ENCODE assay signal across 8 cellular contexts in genomic region chr1:2214541-2215241, GRCh38. TPM values are rescaled to one million over a fixed set of nuclear protein-coding genes. Genes with fewer than 3 reads are reported as not detected.
DNase-seq lines count a peak whose midpoint lies in the region; ATAC-seq, FAIRE-seq and TF ChIP-seq lines count a peak whose summit lies in the region.

No MANE protein-coding gene starts in this region.

- intact Hi-C loops in lower lobe of right lung (cut with DNase I), result no loop called here

- no peaks in the 10 kb centered on the region for H3K9me2 ChIP-seq in GM23248 (ENCODE audit: insufficient read depth)

- no peak for FAIRE-seq in H1 (lab: Jason Lieb, UNC)

- peaks cover 14% of the 10 kb centered on the region; the same call in 1 of the 2 replicates for H3F3A ChIP-seq in GM23248 (ENCODE audit: insufficient read depth)

- H3K14ac ChIP-seq in H1 (ENCODE audit: insufficient read length), result no peak overlapping the region

- H3K4me2 ChIP-seq in GM23248 (ENCODE audit: unreplicated experiment), result peak overlapping the region; percentile 79
- H3K4me2 ChIP-seq in H1 (ENCODE audit: insufficient read depth in 1 of 2, low read depth in 2 of 2, low read length in 2 of 2), result no peak overlapping the region

- peaks cover 3% of the 10 kb centered on the region; the same call in 1 of the 2 replicates for H3K23me2 ChIP-seq in H1 (ENCODE audit: low read depth, low read length)

- peak overlapping the region; percentile 39 for H4K91ac ChIP-seq in H1 (replicated peaks; ENCODE audit: insufficient read length, low read length)

- peak overlapping the region; percentile 46; the same call in 1 of the 2 replicates for H2BK15ac ChIP-seq in H1 (ENCODE audit: low read length)

- TF ChIP-seq CTCF in H1 (IDR thresholded peaks at IDR 0.05; ENCODE audit: control extremely low read depth in 1 of 3, insufficient read depth in 1 of 3, low read depth in 1 of 3, low read length in 3 of 3), result no peak
- no peak for TF ChIP-seq CTCF in lower lobe of right lung (IDR thresholded peaks at IDR 0.05)

- H3K79me1 ChIP-seq in H1 (ENCODE audit: low read depth, low read length), result no peaks in the 10 kb centered on the region

- CTCF ChIA-PET in H1 (lab: Charles Lee; ENCODE audit: partially characterized antibody), result interaction anchor here (0.7 to 1.0 kb wide), 2 partner anchors 167 to 170 kb away, joined by 3 to 5 read pairs; no protein-coding TSS in a partner anchor

- H3K23ac ChIP-seq in H1 (ENCODE audit: insufficient read length), result no peak overlapping the region

- peak overlapping the region; percentile 96 for H3K27ac ChIP-seq in GM23248
- H3K27ac ChIP-seq in H1 (ENCODE audit: low read depth, low read length), result no peak overlapping the region
- peak overlapping the region; percentile 97 for H3K27ac ChIP-seq in lower lobe of right lung
- peak overlapping the region; percentile 96 for H3K27ac ChIP-seq in skeletal muscle tissue (ENCODE audit: low read depth, low read length)

- in situ Hi-C loops in GM23248 (cut with MboI), result no loop called here

- TF ChIP-seq EP300 in H1 (IDR thresholded peaks at IDR 0.05; ENCODE audit: borderline replicate concordance in 1 of 2, low read depth in 2 of 2, low read length in 2 of 2), result no peak

- ATAC-seq in lower lobe of right lung, result peak in 1 of 2 donors; percentile 21

- 48 to 52% methylated on average over 15 to 19 of the region's 21 CpGs for WGBS in GM23248 (ENCODE audit: low coverage in 1 of 2, low lambda C conversion rate in 2 of 2, missing lambda C conversion rate in 2 of 2), 2 experiments
- 83% methylated on average over 15 of the region's 21 CpGs; no CpG with 5 or more reads in 1 of the 2 experiments for WGBS in H1 (ENCODE audit: extremely low coverage in 1 of 2, insufficient coverage in 1 of 2, insufficient read length in 1 of 2, insufficient replicate concordance in 2 of 2, low coverage in 1 of 2, low lambda C conversion rate in 2 of 2, missing lambda C conversion rate in 1 of 2), 2 experiments

- H3K9me3 ChIP-seq in GM23248 (ENCODE audit: low read depth), result no peaks in the 10 kb centered on the region
- no peaks in the 10 kb centered on the region for H3K9me3 ChIP-seq in H1 (ENCODE audit: insufficient read depth in 2 of 2, low read depth in 1 of 2, low read length in 1 of 2)
- H3K9me3 ChIP-seq in lower lobe of right lung, result no peaks in the 10 kb centered on the region
- H3K9me3 ChIP-seq in skeletal muscle tissue (ENCODE audit: control insufficient read depth in 3 of 3, low read length in 3 of 3), result no peaks in the 10 kb centered on the region

- H3K79me2 ChIP-seq in GM23248 (ENCODE audit: insufficient read depth) (no peaks in the 10 kb centered on the region), H1 (ENCODE audit: control insufficient read depth in 1 of 2, insufficient read depth in 2 of 2, low read length in 2 of 2) (no peaks in the 10 kb centered on the region)

- no peak overlapping the region for H3K4ac ChIP-seq in H1 (replicated peaks; ENCODE audit: insufficient read length, low read depth, low read length)

- no peak overlapping the region for H3K18ac ChIP-seq in H1 (ENCODE audit: extremely low read depth, low read length)

- H2BK20ac ChIP-seq in H1 (ENCODE audit: low read length), result peak overlapping the region; percentile 48; the same call in 1 of the 2 replicates

- no peak overlapping the region for H2BK120ac ChIP-seq in H1 (replicated peaks; ENCODE audit: low read depth, low read length)

- H4K5ac ChIP-seq in H1 (ENCODE audit: insufficient read length, low read depth, low read length), result no peak overlapping the region

- H3K9ac ChIP-seq in GM23248 (peak overlapping the region; percentile 92), H1 (replicated peaks in 1 of 4; ENCODE audit: extremely low read depth in 1 of 4, low read depth in 3 of 4, low read length in 3 of 4) (no peak overlapping the region), skeletal muscle tissue (ENCODE audit: low read depth in 1 of 3, low read length in 3 of 3) (peak overlapping the region; percentile 79 to 88 (median 86))

- H3K36me3 ChIP-seq in GM23248 (ENCODE audit: low read depth) (no peaks in the 10 kb centered on the region), H1 (ENCODE audit: control insufficient read depth in 2 of 4, insufficient read depth in 4 of 4, low read length in 3 of 4) (no peaks in the 10 kb centered on the region), lower lobe of right lung (no peaks in the 10 kb centered on the region), skeletal muscle tissue (ENCODE audit: control insufficient read depth in 3 of 3, insufficient read depth in 3 of 3, low read length in 3 of 3) (no peaks in the 10 kb centered on the region)

- TF ChIP-seq RAD21 in H1 (IDR thresholded peaks at IDR 0.05 in 1 of 2, conservative IDR thresholded peaks at IDR 0.05 in 1 of 2; ENCODE audit: low read depth in 2 of 2, low read length in 2 of 2), result no peak

- peaks cover 26% of the 10 kb centered on the region for H3K4me1 ChIP-seq in GM23248 (ENCODE audit: insufficient read depth)
- H3K4me1 ChIP-seq in H1 (replicated peaks in 1 of 4; ENCODE audit: control insufficient read depth in 3 of 4, insufficient read depth in 4 of 4, low read length in 3 of 4), result peaks cover 0 to 19% (median 11%) of the 10 kb centered on the region in 4 experiments; a peak in 6 of 7 replicates
- H3K4me1 ChIP-seq in lower lobe of right lung, result peaks cover 35% of the 10 kb centered on the region
- peaks cover 31 to 32% (median 31%) of the 10 kb centered on the region in 3 donors for H3K4me1 ChIP-seq in skeletal muscle tissue (ENCODE audit: control insufficient read depth in 3 of 3, insufficient read depth in 3 of 3, low read length in 3 of 3)

- POLR2A ChIA-PET in H1 (lab: Charles Lee; ENCODE audit: partially characterized antibody), result interaction anchor here (1.0 to 2.0 kb wide), 6 partner anchors 8 to 108 kb away, joined by 3 to 7 read pairs (median 3); no protein-coding TSS in a partner anchor

- no peak for TF ChIP-seq POLR2A in H1 (IDR thresholded peaks at IDR 0.05; ENCODE audit: control extremely low read depth in 1 of 2, low read depth in 2 of 2, low read length in 2 of 2)

- H2BK5ac ChIP-seq in H1 (ENCODE audit: low read depth, low read length), result 0 out of 2 replicates have a peak overlapping the region, but pooled peaks have one; percentile 52

- H2BK12ac ChIP-seq in H1 (ENCODE audit: low read depth, low read length), result peak overlapping the region; percentile 75; the same call in 1 of the 2 replicates

- H3K4me3 ChIP-seq in GM23248, result no peak overlapping the region
- no peak overlapping the region for H3K4me3 ChIP-seq in H1 (ENCODE audit: extremely low read depth in 1 of 4, insufficient read depth in 2 of 4, low read depth in 3 of 4, low read length in 4 of 4)
- H3K4me3 ChIP-seq in lower lobe of right lung, result no peak overlapping the region
- peak overlapping the region in 1 of 3 donors; percentile 75 for H3K4me3 ChIP-seq in skeletal muscle tissue (ENCODE audit: low read length in 3 of 3)

- H4K20me1 ChIP-seq in GM23248 (ENCODE audit: insufficient read depth) (no peaks in the 10 kb centered on the region), H1 (replicated peaks in 1 of 2; ENCODE audit: control insufficient read depth in 1 of 2, insufficient read depth in 2 of 2, low read length in 2 of 2) (no peaks in the 10 kb centered on the region)

- H2AK5ac ChIP-seq in H1 (ENCODE audit: low read depth, low read length), result 0 out of 2 replicates have a peak overlapping the region, but pooled peaks have one; percentile 53

- H3K27me3 ChIP-seq in GM23248 (replicated peaks; ENCODE audit: insufficient read depth), result no peaks in the 10 kb centered on the region
- H3K27me3 ChIP-seq in H1 (replicated peaks in 1 of 4; ENCODE audit: control insufficient read depth in 3 of 4, extremely low read depth in 1 of 4, insufficient read depth in 3 of 4, low read length in 3 of 4), result no peaks in the 10 kb centered on the region
- H3K27me3 ChIP-seq in lower lobe of right lung (ENCODE audit: low read depth), result no peaks in the 10 kb centered on the region
- no peaks in the 10 kb centered on the region for H3K27me3 ChIP-seq in skeletal muscle tissue (ENCODE audit: control insufficient read depth in 3 of 3, insufficient read depth in 3 of 3, low read length in 3 of 3)

- H4K8ac ChIP-seq in H1 (ENCODE audit: extremely low read depth, insufficient read depth, low read length), result peak overlapping the region; percentile 38; the same call in 1 of the 2 replicates

- no peak overlapping the region for H3K56ac ChIP-seq in H1 (replicated peaks; ENCODE audit: insufficient read length, low read depth, low read length)

- no peak for DNase-seq in GM23248
- no peak for DNase-seq in H1 (ENCODE audit: low read depth in 1 of 2, low spot score in 2 of 2)
- peak; percentile 64 for DNase-seq in lower lobe of right lung
- no peak for DNase-seq in DMS79 (lab: John Stamatoyannopoulos, UW)
- DNase-seq in NCI-H226, result no peak
- no peak for DNase-seq in activated CD4-positive, alpha-beta T cell treated with anti-CD3 and anti-CD28 coated beads, Interleukin-2, amount 50 U/mL, for 1 hour
- DNase-seq in HUDEP-2 (lab: John Stamatoyannopoulos, UW; ENCODE audit: unreplicated experiment in 76 of 76), result no peak

- H2AFZ ChIP-seq in GM23248 (peak overlapping the region; percentile 74), H1 (ENCODE audit: low read length) (no peak overlapping the region)

RNA-seq across cellular contexts. Expression of gene SKI, which starts 13.4 kb away (rescaled TPM):
- 23.1 and 26.8 TPM in 2 replicates for total RNA-seq in GM23248 (2014; rRNA removed; shearing (Covaris generic))
- 3.8 and 4.0 TPM in 2 replicates for polyA plus RNA-seq in GM23248 (2016; fragmentation: Nextera tagmentation; extraction: Ambion mirVana)
- total RNA-seq in H1 (2021; fragmentation: NEBNext Ultra II Directional; extraction: Animal tissue kit (Norgen Biotek cat#: 25700)), result 80.2 and 87.6 TPM in 2 replicates
- 8.3 and 14.5 TPM in 2 replicates for polyA plus RNA-seq in H1 (2011; rRNA removed)
- 8.6 TPM for polyA plus RNA-seq in H1 (2011; cell fraction: cytosol; rRNA removed)
- polyA plus RNA-seq in H1 (2011; cell fraction: nucleus; rRNA removed), result 19.2 TPM
- polyA plus RNA-seq in H1 (2012, experiment 1 of 2), result 24.8 to 35.9 TPM (median 32.3 TPM) in 4 replicates
- polyA plus RNA-seq in H1 (2012, experiment 2 of 2), result 36.5 TPM
- 40.2 TPM for polyA plus RNA-seq in H1 (2013, experiment 1 of 2)
- 39.7 TPM for polyA plus RNA-seq in H1 (2013, experiment 2 of 2)
- polyA minus RNA-seq in H1 (2011; rRNA and poly(A)+ RNA removed), result 6.3 and 7.3 TPM in 2 replicates
- 30.0 TPM for polyA minus RNA-seq in H1 (2011; cell fraction: cytosol; rRNA and poly(A)+ RNA removed)
- polyA minus RNA-seq in H1 (2011; cell fraction: nucleus; rRNA and poly(A)+ RNA removed), result 27.1 TPM
- 90.0 TPM for total RNA-seq in lower lobe of right lung
- 19.3 TPM for total RNA-seq in skeletal muscle tissue

RNA-seq across cellular contexts. Expression of gene FAAP20, which starts 20.1 kb away (rescaled TPM):
- 33.4 and 34.5 TPM in 2 replicates for total RNA-seq in GM23248 (2014; rRNA removed; shearing (Covaris generic))
- polyA plus RNA-seq in GM23248 (2016; fragmentation: Nextera tagmentation; extraction: Ambion mirVana), result 122 and 127 TPM in 2 replicates
- total RNA-seq in H1 (2021; fragmentation: NEBNext Ultra II Directional; extraction: Animal tissue kit (Norgen Biotek cat#: 25700)), result 99.8 and 103 TPM in 2 replicates
- polyA plus RNA-seq in H1 (2011; rRNA removed), result 58.4 and 106 TPM in 2 replicates
- polyA plus RNA-seq in H1 (2011; cell fraction: cytosol; rRNA removed), result 49.4 TPM
- 69.8 TPM for polyA plus RNA-seq in H1 (2011; cell fraction: nucleus; rRNA removed)
- 51.1 to 69.6 TPM (median 60.7 TPM) in 4 replicates for polyA plus RNA-seq in H1 (2012, experiment 1 of 2)
- polyA plus RNA-seq in H1 (2012, experiment 2 of 2), result 65.5 TPM
- 95.7 TPM for polyA plus RNA-seq in H1 (2013, experiment 1 of 2)
- polyA plus RNA-seq in H1 (2013, experiment 2 of 2), result 90.2 TPM
- polyA minus RNA-seq in H1 (2011; rRNA and poly(A)+ RNA removed), result 5.5 and 6.4 TPM in 2 replicates
- 32.8 TPM for polyA minus RNA-seq in H1 (2011; cell fraction: cytosol; rRNA and poly(A)+ RNA removed)
- 18.1 TPM for polyA minus RNA-seq in H1 (2011; cell fraction: nucleus; rRNA and poly(A)+ RNA removed)
- 50.9 TPM for total RNA-seq in lower lobe of right lung
- 13.0 TPM for total RNA-seq in skeletal muscle tissue

Comparison
In these comparisons a context has a peak if more than half of its experiments do, and no peak if none do; other contexts are left out.
1. H3K9ac ChIP-seq: peak in GM23248 (single experiment) and skeletal muscle tissue (3 of 3); none in H1 (0 of 4).